In the genomic region with DNA sequence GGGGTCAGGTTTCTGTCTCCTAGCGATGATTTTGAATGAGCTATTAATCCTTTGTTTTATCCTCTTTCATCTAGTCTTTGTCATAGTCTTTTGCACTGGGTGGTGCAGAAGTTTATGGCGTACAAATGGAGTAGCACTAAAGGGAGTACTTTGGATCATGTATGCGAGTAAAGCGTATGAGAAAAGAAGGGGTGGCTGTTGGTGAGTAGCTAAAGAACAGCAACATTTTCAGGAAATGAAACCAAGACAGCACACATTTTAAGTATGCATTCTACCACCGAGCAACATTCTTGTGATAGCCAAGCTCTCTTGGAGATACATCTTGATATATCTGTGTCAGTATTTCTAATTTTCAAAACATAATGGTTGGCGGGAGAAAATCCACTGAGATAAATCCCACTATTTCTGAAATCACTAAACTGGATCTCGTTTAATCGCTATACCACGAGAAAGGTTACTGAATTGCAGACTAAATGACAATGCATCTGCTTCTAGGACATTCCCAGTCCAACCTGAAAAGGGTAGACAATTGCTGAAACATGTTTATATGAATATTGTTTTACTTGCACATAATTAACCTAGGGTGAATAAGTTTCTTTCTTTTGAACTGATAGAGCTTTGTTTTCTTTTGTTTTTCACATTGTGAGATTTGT, we compare ENCODE assay signal across 9 cellular contexts.
DNase-seq lines count a peak whose midpoint lies in the region; ATAC-seq and TF ChIP-seq lines count a peak whose summit lies in the region.
"Had no signal": no experiment of that assay in that cellular context is flagged by ENCODE, and none has a peak within 500 bp of the region (broad histone marks: within the 10 kb centered on the region; RNA-seq: fewer than 3 reads in every experiment).

No MANE protein-coding gene starts in this region.

- no peak overlapping the region for H3K27ac Mint-ChIP-seq in activated naive CD4-positive, alpha-beta T cell treated with anti-CD3 and anti-CD28 coated beads for 36 hours
- H3K27ac Mint-ChIP-seq in brain: peak overlapping the region in 1 of 5 experiments; percentile 92
- H3K27ac Mint-ChIP-seq in stimulated activated effector memory CD8-positive, alpha-beta T cell treated with anti-CD3 and anti-CD28 coated beads, Interleukin-12 subunit alpha, Interleukin-12 subunit beta, amount 100 ng/mL, for 72 hours: no peak overlapping the region

- CTCF ChIA-PET in activated naive CD4-positive, alpha-beta T cell treated with anti-CD3 and anti-CD28 coated beads for 36 hours (lab: Charles Lee): interaction anchor here (1.2 kb wide), 1 partner anchor 111 kb away, joined by 3 read pairs; no protein-coding TSS in a partner anchor

- intact Hi-C loops in activated naive CD4-positive, alpha-beta T cell treated with anti-CD3 and anti-CD28 coated beads for 36 hours (cut with micrococcal nuclease): loop anchor here (5.0 kb wide), 1 partner anchor 35 kb away; no protein-coding TSS in a partner anchor
- intact Hi-C loops in left cardiac atrium (cut with DNase I): no loop called here

- H3K9me3 Mint-ChIP-seq in activated naive CD4-positive, alpha-beta T cell treated with anti-CD3 and anti-CD28 coated beads for 36 hours: peaks cover 6% of the 10 kb centered on the region
- peaks cover 0 to 13% (median 4%) of the 10 kb centered on the region in 5 experiments for H3K9me3 Mint-ChIP-seq in brain
- H3K9me3 Mint-ChIP-seq in stimulated activated effector memory CD8-positive, alpha-beta T cell treated with anti-CD3 and anti-CD28 coated beads, Interleukin-12 subunit alpha, Interleukin-12 subunit beta, amount 100 ng/mL, for 72 hours: peaks cover 6% of the 10 kb centered on the region

- no peak for ATAC-seq in stimulated activated effector memory CD8-positive, alpha-beta T cell treated with anti-CD3 and anti-CD28 coated beads, Interleukin-12 subunit alpha, Interleukin-12 subunit beta, amount 100 ng/mL, for 72 hours
- no peak for ATAC-seq in GM18861 (IDR thresholded peaks at IDR 0.05; ENCODE audit: unreplicated experiment)
- ATAC-seq in left cardiac atrium: no peak

- H3K4me3 Mint-ChIP-seq in activated naive CD4-positive, alpha-beta T cell treated with anti-CD3 and anti-CD28 coated beads for 36 hours: peak overlapping the region; percentile 41
- H3K4me3 Mint-ChIP-seq in brain: peak overlapping the region; percentile 66 to 98 (median 92)
- H3K4me3 Mint-ChIP-seq in stimulated activated effector memory CD8-positive, alpha-beta T cell treated with anti-CD3 and anti-CD28 coated beads, Interleukin-12 subunit alpha, Interleukin-12 subunit beta, amount 100 ng/mL, for 72 hours: peak overlapping the region; percentile 87

- no peak for TF ChIP-seq CTCF in brain (conservative IDR thresholded peaks at IDR 0.05)

- peaks cover 18% of the 10 kb centered on the region for H3K4me1 Mint-ChIP-seq in activated naive CD4-positive, alpha-beta T cell treated with anti-CD3 and anti-CD28 coated beads for 36 hours (ENCODE audit: low read depth)
- H3K4me1 Mint-ChIP-seq in brain: peaks cover 25% of the 10 kb centered on the region
- H3K4me1 Mint-ChIP-seq in stimulated activated effector memory CD8-positive, alpha-beta T cell treated with anti-CD3 and anti-CD28 coated beads, Interleukin-12 subunit alpha, Interleukin-12 subunit beta, amount 100 ng/mL, for 72 hours: peaks cover 17% of the 10 kb centered on the region

- H3K27me3 Mint-ChIP-seq in activated naive CD4-positive, alpha-beta T cell treated with anti-CD3 and anti-CD28 coated beads for 36 hours (ENCODE audit: low read depth): peaks cover 77% of the 10 kb centered on the region
- peaks cover 78% of the 10 kb centered on the region for H3K27me3 Mint-ChIP-seq in brain

- no peak for DNase-seq in activated naive CD4-positive, alpha-beta T cell treated with anti-CD3 and anti-CD28 coated beads for 36 hours
- no peak for DNase-seq in activated naive CD4-positive, alpha-beta T cell treated with Interleukin-2 at 50 U/mL for 16 hours
- DNase-seq in NCI-H748 treated with DMSO at 0.1 percent for 48 hours (lab: John Stamatoyannopoulos, UW) (peak; percentile 34), left cardiac atrium (no peak)
- no peak for DNase-seq in stimulated activated effector memory CD8-positive, alpha-beta T cell treated with anti-CD3 and anti-CD28 coated beads, Interleukin-12 subunit alpha, Interleukin-12 subunit beta, amount 100 ng/mL, for 72 hours (ENCODE audit: low spot score in 2 of 2)
- no peak for DNase-seq in activated effector memory CD4-positive, alpha-beta T cell treated with Interleukin-2 at 50 U/mL for 16 hours
- DNase-seq: NCI-H446 had no signal

- peaks cover 5% of the 10 kb centered on the region for H3K36me3 Mint-ChIP-seq in activated naive CD4-positive, alpha-beta T cell treated with anti-CD3 and anti-CD28 coated beads for 36 hours (ENCODE audit: low read depth)
- H3K36me3 Mint-ChIP-seq in brain: no peaks in the 10 kb centered on the region
- peaks cover 19% of the 10 kb centered on the region for H3K36me3 Mint-ChIP-seq in stimulated activated effector memory CD8-positive, alpha-beta T cell treated with anti-CD3 and anti-CD28 coated beads, Interleukin-12 subunit alpha, Interleukin-12 subunit beta, amount 100 ng/mL, for 72 hours

Comparison
In these comparisons a context has a peak if more than half of its experiments do, and no peak if none do; other contexts are left out.
1. H3K4me3 Mint-ChIP-seq: peak in every context shown above with its lines; median percentile 92 in brain; 87 in stimulated activated effector memory CD8-positive, alpha-beta T cell treated with anti-CD3 and anti-CD28 coated beads, Interleukin-12 subunit alpha, Interleukin-12 subunit beta, amount 100 ng/mL, for 72 hours; 41 in activated naive CD4-positive, alpha-beta T cell treated with anti-CD3 and anti-CD28 coated beads for 36 hours.